16 cellular contexts compared by ENCODE assay signal in genomic region chr18:59842947-59843346, GRCh38. TPM values are rescaled to one million over a fixed set of nuclear protein-coding genes. Genes with fewer than 3 reads are reported as not detected.
DNase-seq lines count a peak whose midpoint lies in the region; ATAC-seq and TF ChIP-seq lines count a peak whose summit lies in the region.
"Had no signal": no experiment of that assay in that cellular context is flagged by ENCODE, and none has a peak within 500 bp of the region (broad histone marks: within the 10 kb centered on the region; RNA-seq: fewer than 3 reads in every experiment).

No MANE protein-coding gene starts in this region.

- no peaks in the 10 kb centered on the region for H3K27me3 Mint-ChIP-seq in MCF 10A (ENCODE audit: insufficient read depth, unreplicated experiment)

- TF ChIP-seq CTCF in MCF 10A (IDR thresholded peaks at IDR 0.05; ENCODE audit: unreplicated experiment), result no peak
- no peak for TF ChIP-seq CTCF in breast epithelium (IDR thresholded peaks at IDR 0.05)
- no peak for TF ChIP-seq CTCF in PC-3 (conservative IDR thresholded peaks at IDR 0.05; ENCODE audit: low read depth, low read length)
- TF ChIP-seq CTCF in epithelial cell of esophagus (IDR thresholded peaks at IDR 0.05; ENCODE audit: insufficient read depth, low read depth, low read length, missing control alignments), result no peak
- TF ChIP-seq CTCF in lower leg skin (IDR thresholded peaks at IDR 0.05), result no peak

- no peak overlapping the region for H2AFZ ChIP-seq in PC-3 (ENCODE audit: low read length)
- H2AFZ ChIP-seq: GM23248 had no signal

- POLR2A ChIA-PET in MCF 10A (lab: Yijun Ruan, JAX) (interaction anchor here (0.6 kb wide), 1 partner anchor 390 kb away, joined by 3 read pairs; no protein-coding TSS in a partner anchor), PC-3 (lab: Charles Lee; ENCODE audit: unreplicated experiment) (interaction anchor here (0.7 kb wide), 1 partner anchor 152 kb away, joined by 11 read pairs; no protein-coding TSS in a partner anchor)

- H3K9me3 ChIP-seq in breast epithelium (no peaks in the 10 kb centered on the region), PC-3 (ENCODE audit: low read length) (no peaks in the 10 kb centered on the region)
- H3K9me3 ChIP-seq: BLaER1 had no signal

- H3K27ac ChIP-seq in breast epithelium, result no peak overlapping the region
- no peak overlapping the region for H3K27ac ChIP-seq in PC-3 (ENCODE audit: low read length)
- H3K27ac ChIP-seq: BLaER1, GM23248 had no signal

- peaks cover 24% of the 10 kb centered on the region for H3K4me1 Mint-ChIP-seq in MCF 10A (ENCODE audit: insufficient read depth, unreplicated experiment)

- 72 to 82% methylated on average over 4 of the region's 4 CpGs for WGBS in lower leg skin, 2 donors

- H4K20me1 ChIP-seq in PC-3 (ENCODE audit: low read length), result no peaks in the 10 kb centered on the region
- H4K20me1 ChIP-seq: BLaER1 had no signal

- BruUV-seq in MCF 10A (replicated peaks; lab: Mats Ljungman, UMichigan) (no TSS peak), PC-3 (replicated peaks; lab: Mats Ljungman, UMichigan) (no TSS peak)

- no peaks in the 10 kb centered on the region for H3K27me3 ChIP-seq in breast epithelium
- H3K27me3 ChIP-seq in PC-3 (ENCODE audit: low read length), result no peaks in the 10 kb centered on the region
- H3K27me3 ChIP-seq: BLaER1 had no signal

- no peaks in the 10 kb centered on the region for H3K4me1 ChIP-seq in breast epithelium
- peaks cover 21% of the 10 kb centered on the region for H3K4me1 ChIP-seq in PC-3 (ENCODE audit: insufficient read depth, low read length)
- H3K4me1 ChIP-seq: BLaER1 had no signal

- CTCF ChIA-PET in MCF 10A (lab: Yijun Ruan, JAX) (interaction anchor here (1.1 to 1.3 kb wide), 2 partner anchors 153 to 383 kb away, joined by 3 to 4 read pairs; no protein-coding TSS in a partner anchor), PC-3 (lab: Charles Lee) (no interaction called here)

- no peaks in the 10 kb centered on the region for H3K79me2 ChIP-seq in PC-3 (ENCODE audit: low read length)

- no peak for ATAC-seq in PC-3
- ATAC-seq: HCT116 had no signal

- no peaks in the 10 kb centered on the region for H3F3A ChIP-seq in PC-3 (ENCODE audit: low read length, unreplicated experiment)

- no peaks in the 10 kb centered on the region for H3K9me2 ChIP-seq in PC-3 (replicated peaks; ENCODE audit: low read length)

- no peak overlapping the region for H3K4me2 ChIP-seq in PC-3 (ENCODE audit: low read length)
- H3K4me2 ChIP-seq: BLaER1 had no signal

- DNase-seq in MCF 10A (ENCODE audit: unreplicated experiment) (peak; percentile 26), breast epithelium (ENCODE audit: low spot score in 2 of 2) (no peak), PC-3 (peak; percentile 33), epithelial cell of esophagus (ENCODE audit: low read depth) (peak; percentile 19), CD1c-positive myeloid dendritic cell (ENCODE audit: extremely low spot score) (no peak), lower leg skin (ENCODE audit: low spot score in 2 of 2) (no peak), NCI-H1694 treated with DMSO at 0.1 percent for 48 hours (lab: John Stamatoyannopoulos, UW) (no peak)
- DNase-seq: 8988T; AML-193; CD4-positive, CD25-positive, alpha-beta regulatory T cell; DMS153; GF-D8; GM23248; KG1 had no signal

- TF ChIP-seq POLR2A in breast epithelium (IDR thresholded peaks at IDR 0.05) (no peak), lower leg skin (IDR thresholded peaks at IDR 0.05) (no peak)

- no peak overlapping the region for H3K4me3 Mint-ChIP-seq in MCF 10A (ENCODE audit: unreplicated experiment)
- H3K4me3 Mint-ChIP-seq: CD4-positive, CD25-positive, alpha-beta regulatory T cell had no signal

- H3K4me3 ChIP-seq in breast epithelium, result no peak overlapping the region
- no peak overlapping the region for H3K4me3 ChIP-seq in PC-3 (ENCODE audit: low read length)
- no peak overlapping the region for H3K4me3 ChIP-seq in epithelial cell of esophagus (ENCODE audit: low read length)
- H3K4me3 ChIP-seq in lower leg skin (ENCODE audit: low read depth, poor library complexity, severe bottlenecking), result no peak overlapping the region
- H3K4me3 ChIP-seq: BLaER1, GM23248 had no signal

- no peak overlapping the region for H3K9ac ChIP-seq in PC-3 (ENCODE audit: low read length)
- H3K9ac ChIP-seq: BLaER1, GM23248 had no signal

- no peak overlapping the region for H3K27ac Mint-ChIP-seq in MCF 10A (ENCODE audit: low read depth, unreplicated experiment)
- H3K27ac Mint-ChIP-seq: CD4-positive, CD25-positive, alpha-beta regulatory T cell had no signal

- intact Hi-C loops in MCF 10A (cut with micrococcal nuclease) (no loop called here), breast epithelium (cut with DNase I; ENCODE audit: low total_unique reads) (no loop called here), PC-3 (cut with micrococcal nuclease) (loop anchor here (5.0 kb wide), 1 partner anchor 704 kb away; no protein-coding TSS in a partner anchor), lower leg skin (cut with DNase I; ENCODE audit: low total_unique reads) (no loop called here)

- peaks cover 3% of the 10 kb centered on the region for H3K36me3 Mint-ChIP-seq in MCF 10A (ENCODE audit: insufficient read depth, unreplicated experiment)
- H3K36me3 Mint-ChIP-seq: CD4-positive, CD25-positive, alpha-beta regulatory T cell had no signal

- H3K9me3 Mint-ChIP-seq in MCF 10A (ENCODE audit: unreplicated experiment), result no peaks in the 10 kb centered on the region
- H3K9me3 Mint-ChIP-seq: CD4-positive, CD25-positive, alpha-beta regulatory T cell had no signal

- H3K36me3 ChIP-seq in breast epithelium (no peaks in the 10 kb centered on the region), PC-3 (ENCODE audit: low read depth, low read length) (no peaks in the 10 kb centered on the region)
- H3K36me3 ChIP-seq: BLaER1 had no signal

RNA-seq across cellular contexts. Expression of gene PMAIP1, which starts 56.8 kb away (rescaled TPM):
- total RNA-seq in MCF 10A (2022) (21.7 and 28.0 TPM in 2 replicates), breast epithelium (1 to 10 TPM; 1.1 to 7.5 (median 5.3) TPM), PC-3 (2014; rRNA removed) (39.2 and 41.5 TPM in 2 replicates), lower leg skin (10 to 100 TPM; 11.8 to 34.3 (median 20.8) TPM)

Comparison
In these comparisons a context has a peak if more than half of its experiments do, and no peak if none do; other contexts are left out.
1. DNase-seq: peak in MCF 10A (single experiment), PC-3 (single experiment) and epithelial cell of esophagus (single experiment); none in breast epithelium (0 of 2), CD1c-positive myeloid dendritic cell (single experiment), lower leg skin (0 of 2) and NCI-H1694 treated with DMSO at 0.1 percent for 48 hours (single experiment).